In genomic region chr5:113218906-113219517, GRCh38 we compare ENCODE assay signal across 17 cellular contexts.
DNase-seq lines count a peak whose midpoint lies in the region; ATAC-seq and TF ChIP-seq lines count a peak whose summit lies in the region.
"Had no signal": no experiment of that assay in that cellular context is flagged by ENCODE, and none has a peak within 500 bp of the region (broad histone marks: within the 10 kb centered on the region; RNA-seq: fewer than 3 reads in every experiment).

No MANE protein-coding gene starts in this region.

- H3K4me1 Mint-ChIP-seq in endodermal cell (peaks cover 28% of the 10 kb centered on the region), T-cell (no peaks in the 10 kb centered on the region)
- H3K4me1 Mint-ChIP-seq: activated naive CD8-positive, alpha-beta T cell treated with anti-CD3 and anti-CD28 coated beads for 36 hours; activated T-helper 17 cell treated with anti-CD3 and anti-CD28 coated beads, Interleukin-2, amount 50 U/mL, for 72 hours; natural killer cell had no signal

- H3K4me1 ChIP-seq in endodermal cell (ENCODE audit: control insufficient read depth, insufficient read depth, low read length) (peaks cover 21% of the 10 kb centered on the region), right lobe of liver (peaks cover 0 to 23% (median 0%) of the 10 kb centered on the region in 4 donors), psoas muscle (peaks cover 13% of the 10 kb centered on the region)
- H3K4me1 ChIP-seq: prostate gland had no signal

- H3K36me3 Mint-ChIP-seq in endodermal cell (ENCODE audit: low read depth) (peaks cover 27% of the 10 kb centered on the region), T-cell (peaks cover 5% of the 10 kb centered on the region)
- H3K36me3 Mint-ChIP-seq: activated naive CD8-positive, alpha-beta T cell treated with anti-CD3 and anti-CD28 coated beads for 36 hours; natural killer cell had no signal

- no peaks in the 10 kb centered on the region for H3K27me3 ChIP-seq in endodermal cell (ENCODE audit: control insufficient read depth, insufficient read depth, low read length, poor library complexity, severe bottlenecking)
- no peaks in the 10 kb centered on the region for H3K27me3 ChIP-seq in right lobe of liver
- H3K27me3 ChIP-seq in psoas muscle (ENCODE audit: insufficient read depth in 3 of 3, low read length in 2 of 3) = no peaks in the 10 kb centered on the region

- H3K4me3 Mint-ChIP-seq in endodermal cell (no peak overlapping the region), T-cell (no peak overlapping the region)
- H3K4me3 Mint-ChIP-seq: activated naive CD8-positive, alpha-beta T cell treated with anti-CD3 and anti-CD28 coated beads for 36 hours; activated T-helper 17 cell treated with anti-CD3 and anti-CD28 coated beads, Interleukin-2, amount 50 U/mL, for 72 hours; natural killer cell had no signal

- H3K27me3 Mint-ChIP-seq in endodermal cell (ENCODE audit: insufficient read depth) (no peaks in the 10 kb centered on the region), T-cell (peaks cover 4% of the 10 kb centered on the region in 2 donors)
- H3K27me3 Mint-ChIP-seq: activated naive CD8-positive, alpha-beta T cell treated with anti-CD3 and anti-CD28 coated beads for 36 hours; activated T-helper 17 cell treated with anti-CD3 and anti-CD28 coated beads, Interleukin-2, amount 50 U/mL, for 72 hours had no signal

- no peak for TF ChIP-seq POLR2A in right lobe of liver (IDR thresholded peaks at IDR 0.05)

- H3K9ac ChIP-seq in endodermal cell (ENCODE audit: extremely low read depth, low read length, poor library complexity, severe bottlenecking) = no peak overlapping the region

- H3K27ac Mint-ChIP-seq in endodermal cell (peak overlapping the region; percentile 41), T-cell (no peak overlapping the region)
- H3K27ac Mint-ChIP-seq: activated naive CD8-positive, alpha-beta T cell treated with anti-CD3 and anti-CD28 coated beads for 36 hours; activated T-helper 17 cell treated with anti-CD3 and anti-CD28 coated beads, Interleukin-2, amount 50 U/mL, for 72 hours; natural killer cell had no signal

- DNase-seq in NCI-H69 (lab: John Stamatoyannopoulos, UW) (peak; percentile 77), endodermal cell (no peak), right lobe of liver (no peak), psoas muscle (no peak), T-cell (no peak)
- DNase-seq: activated CD4-positive, alpha-beta T cell treated with anti-CD3 and anti-CD28 coated beads, Interleukin-2, amount 50 U/mL, for 1 hour; activated naive CD8-positive, alpha-beta T cell treated with anti-CD3 and anti-CD28 coated beads for 36 hours; GDM1; MM.1S; natural killer cell; NCI-H1436; substantia nigra; T-helper 1 cell had no signal

- WGBS in endodermal cell (ENCODE audit: insufficient coverage in 1 of 2, insufficient read length in 1 of 2), 2 experiments = 71 to 88% methylated on average over 5 to 7 of the region's 7 CpGs
- 19% methylated on average over 6 of the region's 7 CpGs for WGBS in right lobe of liver (ENCODE audit: insufficient coverage, low coverage, low lambda C conversion rate, missing lambda C conversion rate)
- WGBS in psoas muscle, 3 donors = 49 to 58% (median 53%) methylated on average over 7 of the region's 7 CpGs

- H3K9me3 Mint-ChIP-seq in endodermal cell (peaks cover 1% of the 10 kb centered on the region), T-cell (no peaks in the 10 kb centered on the region)
- H3K9me3 Mint-ChIP-seq: activated naive CD8-positive, alpha-beta T cell treated with anti-CD3 and anti-CD28 coated beads for 36 hours; activated T-helper 17 cell treated with anti-CD3 and anti-CD28 coated beads, Interleukin-2, amount 50 U/mL, for 72 hours; natural killer cell had no signal

- TF ChIP-seq CTCF in endodermal cell (conservative IDR thresholded peaks at IDR 0.05) (no peak), right lobe of liver (IDR thresholded peaks at IDR 0.05) (no peak), psoas muscle (IDR thresholded peaks at IDR 0.05) (no peak)

- H3K9me3 ChIP-seq in endodermal cell (ENCODE audit: control insufficient read depth, low read length) (no peaks in the 10 kb centered on the region), right lobe of liver (no peaks in the 10 kb centered on the region), psoas muscle (no peaks in the 10 kb centered on the region)
- H3K9me3 ChIP-seq: prostate gland had no signal

- POLR2A ChIA-PET in T-cell (lab: Charles Lee) = no interaction called here

- H3K36me3 ChIP-seq in endodermal cell (ENCODE audit: control insufficient read depth, insufficient read depth, low read length) (peaks cover 8% of the 10 kb centered on the region), right lobe of liver (no peaks in the 10 kb centered on the region), psoas muscle (ENCODE audit: insufficient read depth in 1 of 2, low read depth in 1 of 2) (no peaks in the 10 kb centered on the region)
- H3K36me3 ChIP-seq: prostate gland had no signal

- H3K4me3 ChIP-seq in endodermal cell (ENCODE audit: low read length) (no peak overlapping the region), right lobe of liver (peak overlapping the region in 2 of 3 donors; percentile 20 to 44), psoas muscle (peak overlapping the region; percentile 15)
- H3K4me3 ChIP-seq: prostate gland had no signal

- no peak overlapping the region for H3K27ac ChIP-seq in endodermal cell (ENCODE audit: low read depth, low read length)
- peak overlapping the region; percentile 14 to 76 (median 66) for H3K27ac ChIP-seq in right lobe of liver
- no peak overlapping the region for H3K27ac ChIP-seq in psoas muscle
- H3K27ac ChIP-seq: prostate gland had no signal

- CTCF ChIA-PET in T-cell (lab: Charles Lee) = no interaction called here

- ATAC-seq in right lobe of liver (peak in 3 of 4 donors; percentile 36 to 44 (median 41)), psoas muscle (no peak), T-cell (replicated peaks in 1 of 4) (no peak), GM21360 (IDR thresholded peaks at IDR 0.05; ENCODE audit: unreplicated experiment) (no peak), GM21423 (IDR thresholded peaks at IDR 0.05; ENCODE audit: unreplicated experiment) (no peak)
- ATAC-seq: activated T-helper 17 cell treated with anti-CD3 and anti-CD28 coated beads, Interleukin-2, amount 50 U/mL, for 72 hours; natural killer cell had no signal

- intact Hi-C loops in right lobe of liver (cut with DNase I) (no loop called here), psoas muscle (cut with DNase I) (loop anchor here in 1 of 2 donors (5.0 kb wide), 1 partner anchor 73 kb away; no protein-coding TSS in a partner anchor)

Comparison
In these comparisons a context has a peak if more than half of its experiments do, and no peak if none do; other contexts are left out.
1. H3K27ac ChIP-seq: peak in right lobe of liver (3 of 3); none in endodermal cell (single experiment) and psoas muscle (single experiment).
2. ATAC-seq: peak in right lobe of liver (3 of 4); none in psoas muscle (0 of 4), T-cell (0 of 4), GM21360 (single experiment) and GM21423 (single experiment).